ENCODE assay signal across 12 cellular contexts in genomic region chr6:134289204-134289575, GRCh38. TPM values are rescaled to one million over a fixed set of nuclear protein-coding genes. Genes with fewer than 3 reads are reported as not detected.
A peak's percentile ranks its signal among the peaks of the same experiment; 100 is the strongest.
DNase-seq lines count a peak whose midpoint lies in the region; ATAC-seq and TF ChIP-seq lines count a peak whose summit lies in the region.
"Had no signal": no experiment of that assay in that cellular context is flagged by ENCODE, and none has a peak within 500 bp of the region (broad histone marks: within the 10 kb centered on the region; RNA-seq: fewer than 3 reads in every experiment).

No MANE protein-coding gene starts in this region.

- no peaks in the 10 kb centered on the region for H3K9me3 Mint-ChIP-seq in activated naive CD8-positive, alpha-beta T cell treated with anti-CD3 and anti-CD28 coated beads for 36 hours
- H3K9me3 Mint-ChIP-seq in effector memory CD8-positive, alpha-beta T cell = no peaks in the 10 kb centered on the region

- CTCF ChIA-PET in HCT116 (lab: Charles Lee) = no interaction called here

- H3K4me2 ChIP-seq in HCT116 (ENCODE audit: low read length) = no peak overlapping the region

- ATAC-seq in HCT116 (no peak), HG02884 (IDR thresholded peaks at IDR 0.05; ENCODE audit: unreplicated experiment) (no peak), GM21786 (IDR thresholded peaks at IDR 0.05; ENCODE audit: unreplicated experiment) (no peak)
- no peak for ATAC-seq in effector memory CD8-positive, alpha-beta T cell (replicated peaks)

- DNase-seq in HCT116 (ENCODE audit: low read depth, low spot score) = no peak
- no peak for DNase-seq in activated naive CD8-positive, alpha-beta T cell treated with anti-CD3 and anti-CD28 coated beads for 36 hours
- DNase-seq in activated effector memory CD4-positive, alpha-beta T cell treated with anti-CD3 and anti-CD28 coated beads, Interleukin-2, amount 50 U/mL, for 16 hours = no peak
- no peak for DNase-seq in effector memory CD8-positive, alpha-beta T cell
- DNase-seq: DMS 273 treated with DMSO at 0.1 percent for 48 hours, NCI-H1417, retina had no signal

- H3K36me3 Mint-ChIP-seq in activated naive CD8-positive, alpha-beta T cell treated with anti-CD3 and anti-CD28 coated beads for 36 hours = peaks cover 7% of the 10 kb centered on the region
- H3K36me3 Mint-ChIP-seq in effector memory CD8-positive, alpha-beta T cell (ENCODE audit: insufficient read depth) = peaks cover 3% of the 10 kb centered on the region

- H2AFZ ChIP-seq in ACC112 (ENCODE audit: low read length, unreplicated experiment) (peak overlapping the region; percentile 34), HCT116 (ENCODE audit: low read depth, low read length, poor library complexity, severe bottlenecking) (peak overlapping the region; percentile 42)

- H3K4me1 ChIP-seq in ACC112 (ENCODE audit: control insufficient read depth, insufficient read depth, low read length, unreplicated experiment) (peaks cover 29% of the 10 kb centered on the region), HCT116 (ENCODE audit: control insufficient read depth in 1 of 2, insufficient read depth in 2 of 2, low read length in 2 of 2) (peaks cover 0 to 2% of the 10 kb centered on the region in 2 experiments; a peak in 1 of 4 replicates), mucosa of rectum (ENCODE audit: control insufficient read depth in 2 of 2, insufficient read depth in 2 of 2, low read length in 2 of 2) (peaks cover 0 to 3% of the 10 kb centered on the region in 2 donors)

- TF ChIP-seq POLR2A in HCT116 (IDR thresholded peaks at IDR 0.05; ENCODE audit: borderline replicate concordance, extremely low read depth, insufficient read depth, insufficient read length) = no peak

- H3K9ac ChIP-seq in HCT116 (ENCODE audit: low read length) (no peak overlapping the region), mucosa of rectum (ENCODE audit: low read depth in 1 of 2, low read length in 2 of 2) (no peak overlapping the region)

- TF ChIP-seq CTCF in HCT116 (IDR thresholded peaks at IDR 0.05 in 2 of 3, conservative IDR thresholded peaks at IDR 0.05 in 1 of 3; ENCODE audit: borderline replicate concordance in 1 of 3, insufficient read depth in 1 of 3, low read depth in 2 of 3, low read length in 2 of 3) = no peak

- H3K27me3 ChIP-seq in ACC112 (ENCODE audit: insufficient read depth, low read length) = no peaks in the 10 kb centered on the region
- no peaks in the 10 kb centered on the region for H3K27me3 ChIP-seq in HCT116 (ENCODE audit: insufficient read depth, low read length)
- H3K27me3 ChIP-seq in mucosa of rectum (ENCODE audit: control insufficient read depth in 2 of 2, insufficient read depth in 2 of 2, low read length in 2 of 2) = no peaks in the 10 kb centered on the region

- H3K4me1 Mint-ChIP-seq in activated naive CD8-positive, alpha-beta T cell treated with anti-CD3 and anti-CD28 coated beads for 36 hours = peaks cover 34% of the 10 kb centered on the region
- peaks cover 15 to 16% of the 10 kb centered on the region in 2 donors for H3K4me1 Mint-ChIP-seq in effector memory CD8-positive, alpha-beta T cell (ENCODE audit: low read depth in 2 of 2)

- RAD21 ChIA-PET in HCT116 (lab: Charles Lee; ENCODE audit: low non-redundant PET in 1 of 2, low total read pairs in 2 of 2, uncharacterized antibody in 2 of 2, unreplicated experiment in 2 of 2) = no interaction called here

- peak overlapping the region; percentile 91 for H3K27ac Mint-ChIP-seq in activated naive CD8-positive, alpha-beta T cell treated with anti-CD3 and anti-CD28 coated beads for 36 hours
- H3K27ac Mint-ChIP-seq in effector memory CD8-positive, alpha-beta T cell = peak overlapping the region in 1 of 2 donors; percentile 6

- no peaks in the 10 kb centered on the region for H3K9me3 ChIP-seq in HCT116 (ENCODE audit: control insufficient read depth in 1 of 2, insufficient read depth in 1 of 2, low read depth in 1 of 2, low read length in 2 of 2)
- no peaks in the 10 kb centered on the region for H3K9me3 ChIP-seq in mucosa of rectum (ENCODE audit: control insufficient read depth in 2 of 2, low read length in 2 of 2)

- peak overlapping the region; percentile 100 for H3K27ac ChIP-seq in ACC112 (ENCODE audit: low read depth, low read length)
- no peak overlapping the region for H3K27ac ChIP-seq in HCT116 (ENCODE audit: low read depth, low read length)
- peak overlapping the region; percentile 13 to 33 for H3K27ac ChIP-seq in mucosa of rectum (ENCODE audit: low read depth in 2 of 2, low read length in 2 of 2)

- no peaks in the 10 kb centered on the region for H3K9me2 ChIP-seq in HCT116 (ENCODE audit: insufficient read depth)

- no peaks in the 10 kb centered on the region for H3K27me3 Mint-ChIP-seq in activated naive CD8-positive, alpha-beta T cell treated with anti-CD3 and anti-CD28 coated beads for 36 hours
- no peaks in the 10 kb centered on the region for H3K27me3 Mint-ChIP-seq in effector memory CD8-positive, alpha-beta T cell

- no peaks in the 10 kb centered on the region for H4K20me1 ChIP-seq in HCT116 (ENCODE audit: insufficient read depth)

- H3K79me2 ChIP-seq in ACC112 (ENCODE audit: control insufficient read depth, insufficient read depth, low read length, unreplicated experiment) = no peaks in the 10 kb centered on the region
- H3K79me2 ChIP-seq in HCT116 (ENCODE audit: insufficient read depth, low read length) = no peaks in the 10 kb centered on the region

- H3K36me3 ChIP-seq in ACC112 (ENCODE audit: insufficient read depth, low read length) = no peaks in the 10 kb centered on the region
- H3K36me3 ChIP-seq in HCT116 (ENCODE audit: control insufficient read depth in 1 of 2, insufficient read depth in 2 of 2, low read length in 2 of 2) = no peaks in the 10 kb centered on the region
- no peaks in the 10 kb centered on the region for H3K36me3 ChIP-seq in mucosa of rectum (ENCODE audit: control insufficient read depth in 2 of 2, insufficient read depth in 2 of 2, low read length in 2 of 2)

- TF ChIP-seq RAD21 in HCT116 (IDR thresholded peaks at IDR 0.05; ENCODE audit: low read depth) = no peak

- POLR2A ChIA-PET in HCT116 (lab: Charles Lee) = no interaction called here

- intact Hi-C loops in HCT116 (cut with micrococcal nuclease) = no loop called here

- BruUV-seq in HCT116 (replicated peaks; lab: Mats Ljungman, UMichigan) = no TSS peak

- H3K4me3 Mint-ChIP-seq in activated naive CD8-positive, alpha-beta T cell treated with anti-CD3 and anti-CD28 coated beads for 36 hours = no peak overlapping the region
- no peak overlapping the region for H3K4me3 Mint-ChIP-seq in effector memory CD8-positive, alpha-beta T cell

- H3K4me3 ChIP-seq in ACC112 (ENCODE audit: low read depth, low read length) (peak overlapping the region; percentile 42; the same call in 1 of the 2 replicates), HCT116 (replicated peaks in 1 of 2; ENCODE audit: low read depth in 1 of 2, low read length in 2 of 2) (no peak overlapping the region), mucosa of rectum (ENCODE audit: low read length in 2 of 2) (no peak overlapping the region)
- H3K4me3 ChIP-seq: lung had no signal

TF ChIP-seq in HCT116, 20 proteins besides CTCF, POLR2A, EP300 and RAD21:
- no peak for TF ChIP-seq ZNF274 (IDR thresholded peaks at IDR 0.05; ENCODE audit: low read depth, low read length)
- TF ChIP-seq FOSL1 (IDR thresholded peaks at IDR 0.05; ENCODE audit: low read depth) = no peak
- no peak for TF ChIP-seq REST (IDR thresholded peaks at IDR 0.05; ENCODE audit: low read depth)
- no peak for TF ChIP-seq CEBPB (IDR thresholded peaks at IDR 0.05; ENCODE audit: low read depth)
- TF ChIP-seq ZBTB33 (IDR thresholded peaks at IDR 0.05; ENCODE audit: extremely low read depth, insufficient replicate concordance, low read length) = no peak
- no peak for TF ChIP-seq EZH2phosphoT487 (IDR thresholded peaks at IDR 0.05; ENCODE audit: borderline replicate concordance)
- TF ChIP-seq YY1 (IDR thresholded peaks at IDR 0.05; ENCODE audit: extremely low read depth, insufficient replicate concordance, low read depth, low read length) = no peak

RNA-seq across cellular contexts. Expression of gene SGK1, which starts 28.7 kb away (rescaled TPM):
- total RNA-seq in HCT116 (2021; ENCODE audit: unreplicated experiment) = 4.5 TPM
- polyA plus RNA-seq in HCT116 (2012) = 3.1 and 3.8 TPM in 2 replicates
- 100 to 1,000 TPM; 129 to 141 TPM for total RNA-seq in activated naive CD8-positive, alpha-beta T cell treated with anti-CD3 and anti-CD28 coated beads for 36 hours

Comparison
In these comparisons a context has a peak if more than half of its experiments do, and no peak if none do; other contexts are left out.
1. RNA of gene SGK1, which starts 28.7 kb away (total RNA-seq): 129 to 141 TPM in activated naive CD8-positive, alpha-beta T cell treated with anti-CD3 and anti-CD28 coated beads for 36 hours; 4.5 TPM in HCT116 (single experiment); every median in the first group is over 10 times any median in the second.